In genomic region chr9:72334658-72335337, GRCh38 we compare ENCODE assay signal across 1 cellular context.
TF ChIP-seq lines count a peak whose summit lies in the region.

No MANE protein-coding gene starts in this region.

TF ChIP-seq in GM23338, 12 proteins besides CTCF, POLR2A, EP300 and RAD21 (continued from another document):
- TF ChIP-seq, protein P1, sequence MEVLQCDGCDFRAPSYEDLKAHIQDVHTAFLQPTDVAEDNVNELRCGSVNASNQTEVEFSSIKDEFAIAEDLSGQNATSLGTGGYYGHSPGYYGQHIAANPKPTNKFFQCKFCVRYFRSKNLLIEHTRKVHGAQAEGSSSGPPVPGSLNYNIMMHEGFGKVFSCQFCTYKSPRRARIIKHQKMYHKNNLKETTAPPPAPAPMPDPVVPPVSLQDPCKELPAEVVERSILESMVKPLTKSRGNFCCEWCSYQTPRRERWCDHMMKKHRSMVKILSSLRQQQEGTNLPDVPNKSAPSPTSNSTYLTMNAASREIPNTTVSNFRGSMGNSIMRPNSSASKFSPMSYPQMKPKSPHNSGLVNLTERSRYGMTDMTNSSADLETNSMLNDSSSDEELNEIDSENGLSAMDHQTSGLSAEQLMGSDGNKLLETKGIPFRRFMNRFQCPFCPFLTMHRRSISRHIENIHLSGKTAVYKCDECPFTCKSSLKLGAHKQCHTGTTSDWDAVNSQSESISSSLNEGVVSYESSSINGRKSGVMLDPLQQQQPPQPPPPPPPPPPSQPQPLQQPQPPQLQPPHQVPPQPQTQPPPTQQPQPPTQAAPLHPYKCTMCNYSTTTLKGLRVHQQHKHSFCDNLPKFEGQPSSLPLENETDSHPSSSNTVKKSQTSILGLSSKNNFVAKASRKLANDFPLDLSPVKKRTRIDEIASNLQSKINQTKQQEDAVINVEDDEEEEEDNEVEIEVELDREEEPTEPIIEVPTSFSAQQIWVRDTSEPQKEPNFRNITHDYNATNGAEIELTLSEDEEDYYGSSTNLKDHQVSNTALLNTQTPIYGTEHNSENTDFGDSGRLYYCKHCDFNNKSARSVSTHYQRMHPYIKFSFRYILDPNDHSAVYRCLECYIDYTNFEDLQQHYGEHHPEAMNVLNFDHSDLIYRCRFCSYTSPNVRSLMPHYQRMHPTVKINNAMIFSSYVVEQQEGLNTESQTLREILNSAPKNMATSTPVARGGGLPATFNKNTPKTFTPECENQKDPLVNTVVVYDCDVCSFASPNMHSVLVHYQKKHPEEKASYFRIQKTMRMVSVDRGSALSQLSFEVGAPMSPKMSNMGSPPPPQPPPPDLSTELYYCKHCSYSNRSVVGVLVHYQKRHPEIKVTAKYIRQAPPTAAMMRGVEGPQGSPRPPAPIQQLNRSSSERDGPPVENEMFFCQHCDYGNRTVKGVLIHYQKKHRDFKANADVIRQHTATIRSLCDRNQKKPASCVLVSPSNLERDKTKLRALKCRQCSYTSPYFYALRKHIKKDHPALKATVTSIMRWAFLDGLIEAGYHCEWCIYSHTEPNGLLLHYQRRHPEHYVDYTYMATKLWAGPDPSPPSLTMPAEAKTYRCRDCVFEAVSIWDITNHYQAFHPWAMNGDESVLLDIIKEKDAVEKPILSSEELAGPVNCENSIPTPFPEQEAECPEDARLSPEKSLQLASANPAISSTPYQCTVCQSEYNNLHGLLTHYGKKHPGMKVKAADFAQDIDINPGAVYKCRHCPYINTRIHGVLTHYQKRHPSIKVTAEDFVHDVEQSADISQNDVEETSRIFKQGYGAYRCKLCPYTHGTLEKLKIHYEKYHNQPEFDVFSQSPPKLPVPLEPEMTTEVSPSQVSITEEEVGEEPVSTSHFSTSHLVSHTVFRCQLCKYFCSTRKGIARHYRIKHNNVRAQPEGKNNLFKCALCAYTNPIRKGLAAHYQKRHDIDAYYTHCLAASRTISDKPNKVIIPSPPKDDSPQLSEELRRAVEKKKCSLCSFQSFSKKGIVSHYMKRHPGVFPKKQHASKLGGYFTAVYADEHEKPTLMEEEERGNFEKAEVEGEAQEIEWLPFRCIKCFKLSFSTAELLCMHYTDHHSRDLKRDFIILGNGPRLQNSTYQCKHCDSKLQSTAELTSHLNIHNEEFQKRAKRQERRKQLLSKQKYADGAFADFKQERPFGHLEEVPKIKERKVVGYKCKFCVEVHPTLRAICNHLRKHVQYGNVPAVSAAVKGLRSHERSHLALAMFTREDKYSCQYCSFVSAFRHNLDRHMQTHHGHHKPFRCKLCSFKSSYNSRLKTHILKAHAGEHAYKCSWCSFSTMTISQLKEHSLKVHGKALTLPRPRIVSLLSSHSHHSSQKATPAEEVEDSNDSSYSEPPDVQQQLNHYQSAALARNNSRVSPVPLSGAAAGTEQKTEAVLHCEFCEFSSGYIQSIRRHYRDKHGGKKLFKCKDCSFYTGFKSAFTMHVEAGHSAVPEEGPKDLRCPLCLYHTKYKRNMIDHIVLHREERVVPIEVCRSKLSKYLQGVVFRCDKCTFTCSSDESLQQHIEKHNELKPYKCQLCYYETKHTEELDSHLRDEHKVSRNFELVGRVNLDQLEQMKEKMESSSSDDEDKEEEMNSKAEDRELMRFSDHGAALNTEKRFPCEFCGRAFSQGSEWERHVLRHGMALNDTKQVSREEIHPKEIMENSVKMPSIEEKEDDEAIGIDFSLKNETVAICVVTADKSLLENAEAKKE (CRISPR knock-in tag; IDR thresholded peaks at IDR 0.05) = no peak
- TF ChIP-seq ETS1 (IDR thresholded peaks at IDR 0.05) (no peak), JUNB (IDR thresholded peaks at IDR 0.05; ENCODE audit: unreplicated experiment) (no peak)
- TF ChIP-seq, protein P2, sequence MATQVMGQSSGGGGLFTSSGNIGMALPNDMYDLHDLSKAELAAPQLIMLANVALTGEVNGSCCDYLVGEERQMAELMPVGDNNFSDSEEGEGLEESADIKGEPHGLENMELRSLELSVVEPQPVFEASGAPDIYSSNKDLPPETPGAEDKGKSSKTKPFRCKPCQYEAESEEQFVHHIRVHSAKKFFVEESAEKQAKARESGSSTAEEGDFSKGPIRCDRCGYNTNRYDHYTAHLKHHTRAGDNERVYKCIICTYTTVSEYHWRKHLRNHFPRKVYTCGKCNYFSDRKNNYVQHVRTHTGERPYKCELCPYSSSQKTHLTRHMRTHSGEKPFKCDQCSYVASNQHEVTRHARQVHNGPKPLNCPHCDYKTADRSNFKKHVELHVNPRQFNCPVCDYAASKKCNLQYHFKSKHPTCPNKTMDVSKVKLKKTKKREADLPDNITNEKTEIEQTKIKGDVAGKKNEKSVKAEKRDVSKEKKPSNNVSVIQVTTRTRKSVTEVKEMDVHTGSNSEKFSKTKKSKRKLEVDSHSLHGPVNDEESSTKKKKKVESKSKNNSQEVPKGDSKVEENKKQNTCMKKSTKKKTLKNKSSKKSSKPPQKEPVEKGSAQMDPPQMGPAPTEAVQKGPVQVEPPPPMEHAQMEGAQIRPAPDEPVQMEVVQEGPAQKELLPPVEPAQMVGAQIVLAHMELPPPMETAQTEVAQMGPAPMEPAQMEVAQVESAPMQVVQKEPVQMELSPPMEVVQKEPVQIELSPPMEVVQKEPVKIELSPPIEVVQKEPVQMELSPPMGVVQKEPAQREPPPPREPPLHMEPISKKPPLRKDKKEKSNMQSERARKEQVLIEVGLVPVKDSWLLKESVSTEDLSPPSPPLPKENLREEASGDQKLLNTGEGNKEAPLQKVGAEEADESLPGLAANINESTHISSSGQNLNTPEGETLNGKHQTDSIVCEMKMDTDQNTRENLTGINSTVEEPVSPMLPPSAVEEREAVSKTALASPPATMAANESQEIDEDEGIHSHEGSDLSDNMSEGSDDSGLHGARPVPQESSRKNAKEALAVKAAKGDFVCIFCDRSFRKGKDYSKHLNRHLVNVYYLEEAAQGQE (IDR thresholded peaks at IDR 0.05; ENCODE audit: unreplicated experiment) = no peak
TF ChIP-seq in GM23338: peak in this region for 0.
